Comparison of ENCODE assay signal across 8 cellular contexts in the genomic region with DNA sequence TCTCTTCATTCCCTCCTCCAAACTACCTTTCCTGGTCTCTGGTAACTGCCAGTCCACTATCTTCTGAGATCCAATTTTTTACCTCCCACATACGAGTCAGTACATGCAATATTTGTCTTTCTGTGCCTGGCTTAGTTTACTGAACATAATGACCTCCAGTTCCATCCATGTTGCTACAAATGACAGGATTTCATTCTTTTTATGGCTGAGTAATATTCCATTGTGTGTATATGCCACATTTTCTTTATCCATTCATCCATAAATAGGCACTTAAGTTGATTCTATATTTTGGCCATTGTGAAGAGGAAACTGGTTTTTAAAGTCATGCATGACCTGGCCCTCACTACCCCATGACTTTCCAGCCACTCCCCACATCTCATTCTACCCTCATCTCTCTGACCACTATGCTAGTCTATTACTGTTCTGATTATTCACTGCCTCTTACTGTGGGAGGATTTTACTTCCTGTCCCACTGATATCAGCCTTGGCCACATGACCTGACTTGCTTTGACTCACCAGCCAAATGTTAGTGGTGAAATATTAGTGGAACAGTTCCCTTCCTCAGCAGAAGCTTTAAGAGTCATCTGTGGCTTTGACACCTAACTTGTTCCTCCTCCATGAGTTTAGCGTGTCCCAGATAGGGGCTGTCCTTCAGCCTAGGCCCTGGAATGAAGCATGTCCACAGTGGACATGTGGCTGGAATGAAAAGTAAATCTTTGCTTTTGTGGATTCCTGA. TPM values are rescaled to one million over a fixed set of nuclear protein-coding genes. Genes with fewer than 3 reads are reported as not detected.
DNase-seq lines count a peak whose midpoint lies in the region; ATAC-seq and TF ChIP-seq lines count a peak whose summit lies in the region.

No MANE protein-coding gene starts in this region.

- H3K36me3 Mint-ChIP-seq in mesothelial cell of epicardium: peaks cover 7% of the 10 kb centered on the region

- 55 to 61% methylated on average over 2 of the region's 2 CpGs for WGBS in heart right ventricle, 2 donors

- H3K27ac ChIP-seq in heart right ventricle: peak overlapping the region in 2 of 10 donors; percentile 17 to 57

- DNase-seq in ACHN (peak; percentile 23), SKM-1 (lab: John Stamatoyannopoulos, UW; ENCODE audit: unreplicated experiment) (peak; percentile 16), heart right ventricle (no peak), GDM1 (lab: John Stamatoyannopoulos, UW) (no peak), mesothelial cell of epicardium (ENCODE audit: low spot score in 2 of 2, unreplicated experiment in 2 of 2) (no peak)
- DNase-seq in stimulated activated naive CD4-positive, alpha-beta T cell (lab: John Stamatoyannopoulos, UW): no peak

- H3K4me3 Mint-ChIP-seq in mesothelial cell of epicardium: no peak overlapping the region

- no peak overlapping the region for H3K4me3 ChIP-seq in heart right ventricle

- no peak for TF ChIP-seq CTCF in heart right ventricle (IDR thresholded peaks at IDR 0.05)
- TF ChIP-seq CTCF in mesothelial cell of epicardium (IDR thresholded peaks at IDR 0.05; ENCODE audit: unreplicated experiment): no peak

- ATAC-seq in GM18520 (IDR thresholded peaks at IDR 0.05; ENCODE audit: unreplicated experiment) (peak; percentile 85), HG02973 (IDR thresholded peaks at IDR 0.05; ENCODE audit: unreplicated experiment) (peak; percentile 92), heart right ventricle (peak in 7 of 8 donors; percentile 45 to 94 (median 72))

- H3K27ac Mint-ChIP-seq in mesothelial cell of epicardium: no peak overlapping the region

- H3K9me3 ChIP-seq in heart right ventricle: peaks cover 0 to 6% (median 0%) of the 10 kb centered on the region in 11 donors

- H3K36me3 ChIP-seq in heart right ventricle: peaks cover 0 to 19% (median 0%) of the 10 kb centered on the region in 9 donors

- H3K27me3 ChIP-seq in heart right ventricle: no peaks in the 10 kb centered on the region

- intact Hi-C loops in heart right ventricle (cut with DNase I): no loop called here

- H3K27me3 Mint-ChIP-seq in mesothelial cell of epicardium (ENCODE audit: low read depth): peaks cover 1% of the 10 kb centered on the region

- no peaks in the 10 kb centered on the region for H3K4me1 Mint-ChIP-seq in mesothelial cell of epicardium

- H3K9me3 Mint-ChIP-seq in mesothelial cell of epicardium: peaks cover 11% of the 10 kb centered on the region

- peaks cover 0 to 34% (median 17%) of the 10 kb centered on the region in 9 donors for H3K4me1 ChIP-seq in heart right ventricle

- in situ Hi-C loops in ACHN (cut with HindIII; ENCODE audit: low pct_ligation_motif_present, low pct_unique_long_range_greater_than_20kb, low sequenced_read_pairs): no loop called here

RNA-seq across cellular contexts. Expression of a gene that starts 52.2 kb away (rescaled TPM):
- total RNA-seq in heart right ventricle (10 to 100 TPM; 18.5 to 25.5 (median 21.9) TPM), mesothelial cell of epicardium (32.3 to 36.3 TPM (median 34.0 TPM) in 3 replicates)
- 10 to 100 TPM; 18.6 to 27.7 TPM for polyA plus RNA-seq in heart right ventricle

Comparison
In these comparisons a context has a peak if more than half of its experiments do, and no peak if none do; other contexts are left out.
1. DNase-seq: peak in ACHN (single experiment) and SKM-1 (single experiment); none in heart right ventricle (0 of 2), GDM1 (single experiment), mesothelial cell of epicardium (0 of 2) and stimulated activated naive CD4-positive, alpha-beta T cell (0 of 6).
2. Peak in every context shown above with its lines, with median percentiles within 50 percentile points of each other: ATAC-seq.